In genomic region chr12:75709474-75709873, GRCh38 we compare ENCODE assay signal across 19 cellular contexts.
DNase-seq lines count a peak whose midpoint lies in the region; ATAC-seq and TF ChIP-seq lines count a peak whose summit lies in the region.
"Had no signal": no experiment of that assay in that cellular context is flagged by ENCODE, and none has a peak within 500 bp of the region (broad histone marks: within the 10 kb centered on the region; RNA-seq: fewer than 3 reads in every experiment).

No MANE protein-coding gene starts in this region.

- no peaks in the 10 kb centered on the region for H3K36me3 Mint-ChIP-seq in mesothelial cell of epicardium
- H3K36me3 Mint-ChIP-seq: CD4-positive, alpha-beta memory T cell had no signal

- no peak for DNase-seq in Right ventricle myocardium superior
- no peak for DNase-seq in cardiac septum (ENCODE audit: low spot score)
- peak; percentile 35 for DNase-seq in astrocyte of the hippocampus (ENCODE audit: low read depth, low spot score)
- DNase-seq in mesothelial cell of epicardium (ENCODE audit: low spot score in 2 of 2, unreplicated experiment in 2 of 2): no peak
- no peak for DNase-seq in activated CD4-positive, CD25-positive, alpha-beta regulatory T cell (lab: John Stamatoyannopoulos, UW)
- no peak for DNase-seq in kidney glomerular epithelial cell (lab: John Stamatoyannopoulos, UW)
- DNase-seq: 8988T; Caco-2; CD4-positive, alpha-beta memory T cell; DMS 273 treated with DMSO at 0.1 percent for 48 hours; DMS79 treated with DMSO at 0.1 percent for 48 hours; GM23248; HCEC 1CT; MV-4-11; NCI-H1694; NCI-H2081; NCI-H2171 treated with DMSO at 0.1 percent for 48 hours; NCI-H524 treated with DMSO at 0.1 percent for 48 hours had no signal

- H3K4me3 Mint-ChIP-seq in mesothelial cell of epicardium: no peak overlapping the region
- H3K4me3 Mint-ChIP-seq: CD4-positive, alpha-beta memory T cell had no signal

- ATAC-seq in Right ventricle myocardium superior (ENCODE audit: poor library complexity) (peak; percentile 24), GM19328 (IDR thresholded peaks at IDR 0.05; ENCODE audit: unreplicated experiment) (no peak)

- peaks cover 85% of the 10 kb centered on the region for H3K4me1 Mint-ChIP-seq in mesothelial cell of epicardium

- H3K27me3 Mint-ChIP-seq in mesothelial cell of epicardium (ENCODE audit: low read depth): no peaks in the 10 kb centered on the region
- H3K27me3 Mint-ChIP-seq: CD4-positive, alpha-beta memory T cell had no signal

- H3K9me3 Mint-ChIP-seq in mesothelial cell of epicardium: no peaks in the 10 kb centered on the region
- H3K9me3 Mint-ChIP-seq: CD4-positive, alpha-beta memory T cell had no signal

- peak overlapping the region; percentile 31 for H3K27ac Mint-ChIP-seq in mesothelial cell of epicardium
- H3K27ac Mint-ChIP-seq: CD4-positive, alpha-beta memory T cell had no signal

- intact Hi-C loops in Right ventricle myocardium superior (cut with DNase I) (loop anchor here (10.0 kb wide), 1 partner anchor 325 kb away; the partner anchor contains the start of gene PHLDA1), cardiac septum (cut with DNase I) (loop anchor here (5.0 kb wide), 2 partner anchors 157 to 323 kb away; partner anchors contain the start of gene PHLDA1)

- TF ChIP-seq CTCF in mesothelial cell of epicardium (IDR thresholded peaks at IDR 0.05; ENCODE audit: unreplicated experiment): no peak
